2 cellular contexts compared by ENCODE assay signal in the genomic region with DNA sequence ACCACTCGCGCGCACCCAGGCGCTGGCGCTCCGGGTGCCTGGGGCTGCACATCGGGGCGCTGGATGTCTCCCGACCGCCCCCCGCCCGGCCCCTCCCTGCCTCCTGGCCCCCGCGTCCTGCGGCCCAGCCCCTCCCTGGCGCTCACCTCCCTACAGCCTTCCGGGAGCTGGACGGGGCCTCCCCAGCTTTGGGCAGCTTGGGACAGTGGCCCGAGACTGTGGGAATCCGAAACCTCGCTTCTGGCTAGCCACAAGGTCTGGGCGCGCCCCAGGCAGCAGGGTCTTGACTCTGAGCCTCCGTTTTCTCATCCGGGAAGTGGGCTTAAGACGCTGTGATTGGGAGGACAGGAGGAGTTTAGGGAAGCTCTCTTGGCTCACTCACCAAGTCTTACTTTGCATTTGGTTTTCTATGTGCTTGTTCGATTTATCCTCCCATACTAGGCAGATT.
TF ChIP-seq lines count a peak whose summit lies in the region.

No MANE protein-coding gene starts in this region.

TF ChIP-seq in SK-N-SH, 30 proteins besides CTCF, POLR2A, EP300 and RAD21 (continued from another document):
- TF ChIP-seq, protein P1, sequence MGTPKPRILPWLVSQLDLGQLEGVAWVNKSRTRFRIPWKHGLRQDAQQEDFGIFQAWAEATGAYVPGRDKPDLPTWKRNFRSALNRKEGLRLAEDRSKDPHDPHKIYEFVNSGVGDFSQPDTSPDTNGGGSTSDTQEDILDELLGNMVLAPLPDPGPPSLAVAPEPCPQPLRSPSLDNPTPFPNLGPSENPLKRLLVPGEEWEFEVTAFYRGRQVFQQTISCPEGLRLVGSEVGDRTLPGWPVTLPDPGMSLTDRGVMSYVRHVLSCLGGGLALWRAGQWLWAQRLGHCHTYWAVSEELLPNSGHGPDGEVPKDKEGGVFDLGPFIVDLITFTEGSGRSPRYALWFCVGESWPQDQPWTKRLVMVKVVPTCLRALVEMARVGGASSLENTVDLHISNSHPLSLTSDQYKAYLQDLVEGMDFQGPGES (IDR thresholded peaks at IDR 0.05; ENCODE audit: low read depth, low read length) = no peak
- no peak for TF ChIP-seq SMC3 (IDR thresholded peaks at IDR 0.05; ENCODE audit: low read depth, low read length)

TF ChIP-seq in SK-N-SH treated with all-trans-retinoic acid at 6 μM for 48 hours, 23 proteins besides CTCF, POLR2A, EP300 and RAD21 (continued from another document):
- TF ChIP-seq, protein P2, sequence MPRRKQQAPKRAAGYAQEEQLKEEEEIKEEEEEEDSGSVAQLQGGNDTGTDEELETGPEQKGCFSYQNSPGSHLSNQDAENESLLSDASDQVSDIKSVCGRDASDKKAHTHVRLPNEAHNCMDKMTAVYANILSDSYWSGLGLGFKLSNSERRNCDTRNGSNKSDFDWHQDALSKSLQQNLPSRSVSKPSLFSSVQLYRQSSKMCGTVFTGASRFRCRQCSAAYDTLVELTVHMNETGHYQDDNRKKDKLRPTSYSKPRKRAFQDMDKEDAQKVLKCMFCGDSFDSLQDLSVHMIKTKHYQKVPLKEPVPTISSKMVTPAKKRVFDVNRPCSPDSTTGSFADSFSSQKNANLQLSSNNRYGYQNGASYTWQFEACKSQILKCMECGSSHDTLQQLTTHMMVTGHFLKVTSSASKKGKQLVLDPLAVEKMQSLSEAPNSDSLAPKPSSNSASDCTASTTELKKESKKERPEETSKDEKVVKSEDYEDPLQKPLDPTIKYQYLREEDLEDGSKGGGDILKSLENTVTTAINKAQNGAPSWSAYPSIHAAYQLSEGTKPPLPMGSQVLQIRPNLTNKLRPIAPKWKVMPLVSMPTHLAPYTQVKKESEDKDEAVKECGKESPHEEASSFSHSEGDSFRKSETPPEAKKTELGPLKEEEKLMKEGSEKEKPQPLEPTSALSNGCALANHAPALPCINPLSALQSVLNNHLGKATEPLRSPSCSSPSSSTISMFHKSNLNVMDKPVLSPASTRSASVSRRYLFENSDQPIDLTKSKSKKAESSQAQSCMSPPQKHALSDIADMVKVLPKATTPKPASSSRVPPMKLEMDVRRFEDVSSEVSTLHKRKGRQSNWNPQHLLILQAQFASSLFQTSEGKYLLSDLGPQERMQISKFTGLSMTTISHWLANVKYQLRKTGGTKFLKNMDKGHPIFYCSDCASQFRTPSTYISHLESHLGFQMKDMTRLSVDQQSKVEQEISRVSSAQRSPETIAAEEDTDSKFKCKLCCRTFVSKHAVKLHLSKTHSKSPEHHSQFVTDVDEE (CRISPR knock-in tag; IDR thresholded peaks at IDR 0.05) = no peak
- TF ChIP-seq, protein P3, sequence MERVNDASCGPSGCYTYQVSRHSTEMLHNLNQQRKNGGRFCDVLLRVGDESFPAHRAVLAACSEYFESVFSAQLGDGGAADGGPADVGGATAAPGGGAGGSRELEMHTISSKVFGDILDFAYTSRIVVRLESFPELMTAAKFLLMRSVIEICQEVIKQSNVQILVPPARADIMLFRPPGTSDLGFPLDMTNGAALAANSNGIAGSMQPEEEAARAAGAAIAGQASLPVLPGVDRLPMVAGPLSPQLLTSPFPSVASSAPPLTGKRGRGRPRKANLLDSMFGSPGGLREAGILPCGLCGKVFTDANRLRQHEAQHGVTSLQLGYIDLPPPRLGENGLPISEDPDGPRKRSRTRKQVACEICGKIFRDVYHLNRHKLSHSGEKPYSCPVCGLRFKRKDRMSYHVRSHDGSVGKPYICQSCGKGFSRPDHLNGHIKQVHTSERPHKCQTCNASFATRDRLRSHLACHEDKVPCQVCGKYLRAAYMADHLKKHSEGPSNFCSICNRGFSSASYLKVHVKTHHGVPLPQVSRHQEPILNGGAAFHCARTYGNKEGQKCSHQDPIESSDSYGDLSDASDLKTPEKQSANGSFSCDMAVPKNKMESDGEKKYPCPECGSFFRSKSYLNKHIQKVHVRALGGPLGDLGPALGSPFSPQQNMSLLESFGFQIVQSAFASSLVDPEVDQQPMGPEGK (CRISPR knock-in tag; IDR thresholded peaks at IDR 0.05; ENCODE audit: borderline replicate concordance) = no peak
- TF ChIP-seq ZFP3 (CRISPR knock-in tag; IDR thresholded peaks at IDR 0.05) (no peak), CSDC2 (CRISPR knock-in tag; IDR thresholded peaks at IDR 0.05) (no peak)
- TF ChIP-seq, protein P4, sequence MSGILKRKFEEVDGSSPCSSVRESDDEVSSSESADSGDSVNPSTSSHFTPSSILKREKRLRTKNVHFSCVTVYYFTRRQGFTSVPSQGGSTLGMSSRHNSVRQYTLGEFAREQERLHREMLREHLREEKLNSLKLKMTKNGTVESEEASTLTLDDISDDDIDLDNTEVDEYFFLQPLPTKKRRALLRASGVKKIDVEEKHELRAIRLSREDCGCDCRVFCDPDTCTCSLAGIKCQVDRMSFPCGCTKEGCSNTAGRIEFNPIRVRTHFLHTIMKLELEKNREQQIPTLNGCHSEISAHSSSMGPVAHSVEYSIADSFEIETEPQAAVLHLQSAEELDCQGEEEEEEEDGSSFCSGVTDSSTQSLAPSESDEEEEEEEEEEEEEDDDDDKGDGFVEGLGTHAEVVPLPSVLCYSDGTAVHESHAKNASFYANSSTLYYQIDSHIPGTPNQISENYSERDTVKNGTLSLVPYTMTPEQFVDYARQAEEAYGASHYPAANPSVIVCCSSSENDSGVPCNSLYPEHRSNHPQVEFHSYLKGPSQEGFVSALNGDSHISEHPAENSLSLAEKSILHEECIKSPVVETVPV (CRISPR knock-in tag; IDR thresholded peaks at IDR 0.05) = no peak
